Comparison of ENCODE assay signal across 2 cellular contexts in the genomic region with DNA sequence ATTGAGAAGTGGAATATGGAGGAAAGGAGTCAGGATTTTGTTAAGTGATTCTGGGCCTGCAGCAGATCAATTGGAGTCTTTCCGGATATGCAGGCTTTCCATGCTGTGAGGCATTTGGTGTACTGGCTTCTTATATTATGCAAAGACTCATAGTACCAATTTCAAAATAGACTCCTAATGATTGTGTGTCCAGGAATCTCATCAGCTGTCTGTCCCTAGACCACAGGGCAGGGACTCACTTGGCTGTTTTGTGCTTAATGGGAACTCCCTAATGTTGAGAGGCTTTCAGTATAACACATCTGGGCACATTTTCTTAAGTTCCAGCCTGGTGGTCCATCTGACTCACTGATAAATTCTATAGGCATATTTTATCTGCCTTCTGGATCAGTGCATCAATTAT.
TF ChIP-seq lines count a peak whose summit lies in the region.

No MANE protein-coding gene starts in this region.

TF ChIP-seq in SK-N-SH, 30 proteins besides CTCF, POLR2A, EP300 and RAD21 (continued from another document):
- TF ChIP-seq, protein P1, sequence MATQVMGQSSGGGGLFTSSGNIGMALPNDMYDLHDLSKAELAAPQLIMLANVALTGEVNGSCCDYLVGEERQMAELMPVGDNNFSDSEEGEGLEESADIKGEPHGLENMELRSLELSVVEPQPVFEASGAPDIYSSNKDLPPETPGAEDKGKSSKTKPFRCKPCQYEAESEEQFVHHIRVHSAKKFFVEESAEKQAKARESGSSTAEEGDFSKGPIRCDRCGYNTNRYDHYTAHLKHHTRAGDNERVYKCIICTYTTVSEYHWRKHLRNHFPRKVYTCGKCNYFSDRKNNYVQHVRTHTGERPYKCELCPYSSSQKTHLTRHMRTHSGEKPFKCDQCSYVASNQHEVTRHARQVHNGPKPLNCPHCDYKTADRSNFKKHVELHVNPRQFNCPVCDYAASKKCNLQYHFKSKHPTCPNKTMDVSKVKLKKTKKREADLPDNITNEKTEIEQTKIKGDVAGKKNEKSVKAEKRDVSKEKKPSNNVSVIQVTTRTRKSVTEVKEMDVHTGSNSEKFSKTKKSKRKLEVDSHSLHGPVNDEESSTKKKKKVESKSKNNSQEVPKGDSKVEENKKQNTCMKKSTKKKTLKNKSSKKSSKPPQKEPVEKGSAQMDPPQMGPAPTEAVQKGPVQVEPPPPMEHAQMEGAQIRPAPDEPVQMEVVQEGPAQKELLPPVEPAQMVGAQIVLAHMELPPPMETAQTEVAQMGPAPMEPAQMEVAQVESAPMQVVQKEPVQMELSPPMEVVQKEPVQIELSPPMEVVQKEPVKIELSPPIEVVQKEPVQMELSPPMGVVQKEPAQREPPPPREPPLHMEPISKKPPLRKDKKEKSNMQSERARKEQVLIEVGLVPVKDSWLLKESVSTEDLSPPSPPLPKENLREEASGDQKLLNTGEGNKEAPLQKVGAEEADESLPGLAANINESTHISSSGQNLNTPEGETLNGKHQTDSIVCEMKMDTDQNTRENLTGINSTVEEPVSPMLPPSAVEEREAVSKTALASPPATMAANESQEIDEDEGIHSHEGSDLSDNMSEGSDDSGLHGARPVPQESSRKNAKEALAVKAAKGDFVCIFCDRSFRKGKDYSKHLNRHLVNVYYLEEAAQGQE (IDR thresholded peaks at IDR 0.05; ENCODE audit: low read depth, low read length), result no peak
- TF ChIP-seq, protein P2, sequence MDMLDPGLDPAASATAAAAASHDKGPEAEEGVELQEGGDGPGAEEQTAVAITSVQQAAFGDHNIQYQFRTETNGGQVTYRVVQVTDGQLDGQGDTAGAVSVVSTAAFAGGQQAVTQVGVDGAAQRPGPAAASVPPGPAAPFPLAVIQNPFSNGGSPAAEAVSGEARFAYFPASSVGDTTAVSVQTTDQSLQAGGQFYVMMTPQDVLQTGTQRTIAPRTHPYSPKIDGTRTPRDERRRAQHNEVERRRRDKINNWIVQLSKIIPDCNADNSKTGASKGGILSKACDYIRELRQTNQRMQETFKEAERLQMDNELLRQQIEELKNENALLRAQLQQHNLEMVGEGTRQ (IDR thresholded peaks at IDR 0.05; ENCODE audit: borderline replicate concordance, low read depth, low read length), result no peak

TF ChIP-seq in SK-N-SH treated with all-trans-retinoic acid at 6 μM for 48 hours, 23 proteins besides CTCF, POLR2A, EP300 and RAD21 (continued from another document):
- TF ChIP-seq GLIS3 (CRISPR knock-in tag; IDR thresholded peaks at IDR 0.05) (no peak), PPARA (CRISPR knock-in tag; IDR thresholded peaks at IDR 0.05; ENCODE audit: borderline replicate concordance) (no peak), ZFP3 (CRISPR knock-in tag; IDR thresholded peaks at IDR 0.05) (no peak), SNAI2 (CRISPR knock-in tag; IDR thresholded peaks at IDR 0.05) (no peak), OSR1 (CRISPR knock-in tag; IDR thresholded peaks at IDR 0.05) (no peak), TCF4 (CRISPR knock-in tag; IDR thresholded peaks at IDR 0.05; ENCODE audit: borderline replicate concordance) (no peak), ZFP30 (CRISPR knock-in tag; IDR thresholded peaks at IDR 0.05) (no peak), ZNF8 (CRISPR knock-in tag; IDR thresholded peaks at IDR 0.05) (no peak), RARB (CRISPR knock-in tag; IDR thresholded peaks at IDR 0.05) (no peak), ZNF70 (CRISPR knock-in tag; IDR thresholded peaks at IDR 0.05) (no peak), ARNTL (CRISPR knock-in tag; IDR thresholded peaks at IDR 0.05; ENCODE audit: borderline replicate concordance, low read depth) (no peak)
